Comparison of ENCODE assay signal across 1 cellular context in genomic region chr2:177754476-177754873, GRCh38.
TF ChIP-seq lines count a peak whose summit lies in the region.

No MANE protein-coding gene starts in this region.

TF ChIP-seq in K562, 482 proteins besides CTCF, POLR2A, EP300 and RAD21 (continued from another document and continues in another):
- TF ChIP-seq SNIP1 (IDR thresholded peaks at IDR 0.05; ENCODE audit: low read depth) = no peak
- no peak for TF ChIP-seq PATZ1 (CRISPR knock-in tag; IDR thresholded peaks at IDR 0.05; ENCODE audit: borderline replicate concordance)
- TF ChIP-seq KLF1 (tag; IDR thresholded peaks at IDR 0.05) = no peak
- TF ChIP-seq MTF1 (CRISPR knock-in tag; IDR thresholded peaks at IDR 0.05; ENCODE audit: borderline replicate concordance) = no peak
- TF ChIP-seq RHOXF2B (CRISPR knock-in tag; conservative IDR thresholded peaks at IDR 0.05) = no peak
- no peak for TF ChIP-seq ZNF146 (CRISPR knock-in tag; IDR thresholded peaks at IDR 0.05; ENCODE audit: unreplicated experiment)
- TF ChIP-seq CBX2 (IDR thresholded peaks at IDR 0.05; ENCODE audit: insufficient read depth, low read length, poor library complexity, severe bottlenecking) = no peak
- no peak for TF ChIP-seq STAT5A (IDR thresholded peaks at IDR 0.05; ENCODE audit: borderline replicate concordance, low read length)
- TF ChIP-seq ESRRA (IDR thresholded peaks at IDR 0.05; ENCODE audit: borderline replicate concordance, low read depth) = peak; percentile 67
- TF ChIP-seq HDAC8 (tag; IDR thresholded peaks at IDR 0.05) = no peak
- no peak for TF ChIP-seq ZNF318 (IDR thresholded peaks at IDR 0.05; ENCODE audit: borderline replicate concordance in 1 of 2, low read depth in 1 of 2)
- no peak for TF ChIP-seq ZNF263 (CRISPR knock-in tag; IDR thresholded peaks at IDR 0.05; ENCODE audit: borderline replicate concordance)
- no peak for TF ChIP-seq SMARCA4 (IDR thresholded peaks at IDR 0.05)
- TF ChIP-seq ZNF316 (IDR thresholded peaks at IDR 0.05) = no peak
- TF ChIP-seq WHSC1 (IDR thresholded peaks at IDR 0.05; ENCODE audit: low read length) = no peak
- TF ChIP-seq SRF (CRISPR knock-in tag; IDR thresholded peaks at IDR 0.05) = 0 out of 4 replicates have a peak, but pooled peaks of 1 of the 2 experiments have one; percentile 17
- no peak for TF ChIP-seq MCM2 (IDR thresholded peaks at IDR 0.05; ENCODE audit: low read depth)
- no peak for TF ChIP-seq ARHGAP35 (IDR thresholded peaks at IDR 0.05; ENCODE audit: partially characterized antibody)
- TF ChIP-seq POLR3G (IDR thresholded peaks at IDR 0.05; ENCODE audit: extremely low read depth, insufficient read length, insufficient replicate concordance) = no peak
- TF ChIP-seq CBFA2T3 (IDR thresholded peaks at IDR 0.05) = peak; percentile 78
- TF ChIP-seq RFX7 (CRISPR knock-in tag; IDR thresholded peaks at IDR 0.05) = no peak
- TF ChIP-seq ZNF280B (CRISPR knock-in tag; IDR thresholded peaks at IDR 0.05) = no peak
- TF ChIP-seq PTBP1 (IDR thresholded peaks at IDR 0.05; ENCODE audit: low read depth, low read length) = no peak
- TF ChIP-seq MIER1 (IDR thresholded peaks at IDR 0.05; ENCODE audit: low read depth) = no peak
- TF ChIP-seq HOMEZ (CRISPR knock-in tag; IDR thresholded peaks at IDR 0.05) = no peak
- TF ChIP-seq THAP7 (CRISPR knock-in tag; IDR thresholded peaks at IDR 0.05) = no peak
- TF ChIP-seq ADNP (tag; IDR thresholded peaks at IDR 0.05) = no peak
- 0 out of 2 replicates have a peak, but pooled peaks have one; percentile 59 for TF ChIP-seq ERF (CRISPR knock-in tag; IDR thresholded peaks at IDR 0.05)
- TF ChIP-seq CREBBP (IDR thresholded peaks at IDR 0.05; ENCODE audit: low read depth, low read length) = no peak
- no peak for TF ChIP-seq ZBTB9 (CRISPR knock-in tag; IDR thresholded peaks at IDR 0.05)
- TF ChIP-seq TCF3 (CRISPR knock-in tag; IDR thresholded peaks at IDR 0.05) = peak; percentile 61
- TF ChIP-seq ZNF197 (CRISPR knock-in tag; IDR thresholded peaks at IDR 0.05; ENCODE audit: low read depth) = no peak
- no peak for TF ChIP-seq EZH2 (IDR thresholded peaks at IDR 0.05; ENCODE audit: borderline replicate concordance, low read depth, low read length)
- peak; percentile 39; the same call in 1 of the 2 replicates for TF ChIP-seq TAL1 (IDR thresholded peaks at IDR 0.05)
- TF ChIP-seq XRCC3 (IDR thresholded peaks at IDR 0.05) = no peak
- no peak for TF ChIP-seq GATAD2A (IDR thresholded peaks at IDR 0.05)
- TF ChIP-seq ATF2 (CRISPR knock-in tag; IDR thresholded peaks at IDR 0.05) = no peak
- peak; percentile 70; the same call in 1 of the 2 replicates for TF ChIP-seq BRD4 (IDR thresholded peaks at IDR 0.05)
- TF ChIP-seq MLX (CRISPR knock-in tag; conservative IDR thresholded peaks at IDR 0.05) = 0 out of 4 replicates have a peak, but pooled peaks of 1 of the 2 experiments have one; percentile 37
- TF ChIP-seq GABPA (tag; conservative IDR thresholded peaks at IDR 0.05; ENCODE audit: low read depth) = peak; percentile 38; the same call in 1 of the 2 replicates
- no peak for TF ChIP-seq TARDBP (IDR thresholded peaks at IDR 0.05)
- no peak for TF ChIP-seq ZNF232 (CRISPR knock-in tag; IDR thresholded peaks at IDR 0.05)
- TF ChIP-seq NFE2 (IDR thresholded peaks at IDR 0.05; ENCODE audit: low read depth) = peak; percentile 24; the same call in 1 of the 2 replicates
- TF ChIP-seq ATF4 (CRISPR knock-in tag; IDR thresholded peaks at IDR 0.05) = no peak
- no peak for TF ChIP-seq IRF9 (tag; IDR thresholded peaks at IDR 0.05)
- no peak for TF ChIP-seq SPI1 (IDR thresholded peaks at IDR 0.05; ENCODE audit: borderline replicate concordance, low read depth, low read length)
- TF ChIP-seq CEBPG (CRISPR knock-in tag; IDR thresholded peaks at IDR 0.05) = no peak
- TF ChIP-seq CEBPG (tag; conservative IDR thresholded peaks at IDR 0.05 in 1 of 2, IDR thresholded peaks at IDR 0.05 in 1 of 2) = no peak
- TF ChIP-seq SMARCA5 (IDR thresholded peaks at IDR 0.05) = no peak
